24 cellular contexts compared by ENCODE assay signal in the genomic region with DNA sequence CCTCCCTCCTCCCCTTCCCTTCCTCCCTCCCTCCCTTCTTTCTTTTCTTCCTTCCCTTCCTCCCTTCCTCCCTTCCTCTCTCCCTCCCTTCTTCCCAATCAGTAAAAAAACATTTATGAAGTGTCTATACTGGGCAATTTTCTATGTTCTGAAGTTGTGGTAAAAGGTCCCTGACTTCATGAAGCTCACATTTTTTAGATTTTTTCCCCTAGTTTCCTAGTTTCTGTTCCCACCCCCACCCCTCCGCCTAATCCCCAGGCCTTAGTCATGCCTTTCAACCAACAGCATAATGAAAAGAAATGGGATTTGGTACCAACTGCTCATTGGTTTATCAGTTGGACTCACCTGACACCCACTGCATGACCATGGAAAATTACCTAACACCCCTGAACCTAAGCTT.
DNase-seq lines count a peak whose midpoint lies in the region; ATAC-seq and TF ChIP-seq lines count a peak whose summit lies in the region.
"Had no signal": no experiment of that assay in that cellular context is flagged by ENCODE, and none has a peak within 500 bp of the region (broad histone marks: within the 10 kb centered on the region; RNA-seq: fewer than 3 reads in every experiment).

No MANE protein-coding gene starts in this region.

- H4K5ac ChIP-seq in IMR-90 (ENCODE audit: low read depth, low read length) (no peak overlapping the region), mesendoderm (ENCODE audit: low read length) (no peak overlapping the region)

- H3K9me3 Mint-ChIP-seq in endodermal cell: no peaks in the 10 kb centered on the region
- H3K9me3 Mint-ChIP-seq in stimulated activated naive CD8-positive, alpha-beta T cell treated with anti-CD3 and anti-CD28 coated beads, Interleukin-15, amount 100 ng/mL, for 72 hours: peaks cover 4 to 23% of the 10 kb centered on the region in 2 donors

- 0 out of 2 replicates have a peak overlapping the region, but pooled peaks have one; percentile 29 for H3K14ac ChIP-seq in IMR-90 (replicated peaks; ENCODE audit: low read depth, low read length)

- no peaks in the 10 kb centered on the region for H4K20me1 ChIP-seq in IMR-90 (ENCODE audit: insufficient read depth, low read length)

- H2BK5ac ChIP-seq in IMR-90 (ENCODE audit: low read depth, low read length, poor library complexity, severe bottlenecking): no peak overlapping the region
- no peak overlapping the region for H2BK5ac ChIP-seq in mesendoderm (ENCODE audit: low read length)

- H4K8ac ChIP-seq in IMR-90 (ENCODE audit: low read depth in 2 of 2, low read length in 2 of 2): no peak overlapping the region
- no peak overlapping the region for H4K8ac ChIP-seq in mesendoderm (ENCODE audit: low read depth, low read length)

- TF ChIP-seq CTCF in AG04449 (IDR thresholded peaks at IDR 0.05; ENCODE audit: insufficient read depth, low read length, missing control alignments): no peak
- no peak for TF ChIP-seq CTCF in IMR-90 (conservative IDR thresholded peaks at IDR 0.05; ENCODE audit: low read depth, low read length)
- no peak for TF ChIP-seq CTCF in endodermal cell (conservative IDR thresholded peaks at IDR 0.05)

- H3K4me3 Mint-ChIP-seq in endodermal cell: no peak overlapping the region
- no peak overlapping the region for H3K4me3 Mint-ChIP-seq in stimulated activated naive CD8-positive, alpha-beta T cell treated with anti-CD3 and anti-CD28 coated beads, Interleukin-15, amount 100 ng/mL, for 72 hours
- H3K4me3 Mint-ChIP-seq: CD4-positive, alpha-beta memory T cell; IgD-negative memory B cell had no signal

- no peak overlapping the region for H4K91ac ChIP-seq in IMR-90 (ENCODE audit: insufficient read depth, low read depth, low read length)

- H3K79me1 ChIP-seq in IMR-90 (ENCODE audit: low read depth in 1 of 2, low read length in 2 of 2) (no peaks in the 10 kb centered on the region), mesendoderm (ENCODE audit: low read length) (no peaks in the 10 kb centered on the region)

- no CpG with 5 or more reads among the region's 1 CpG for WGBS in IMR-90 (ENCODE audit: extremely low coverage in 2 of 2, insufficient read length in 1 of 2), 2 experiments
- WGBS in mesendoderm (ENCODE audit: extremely low coverage, insufficient coverage, low lambda C conversion rate): no CpG with 5 or more reads among the region's 1 CpG
- WGBS in endodermal cell (ENCODE audit: insufficient coverage in 1 of 2, insufficient read length in 1 of 2), 2 experiments: 0% methylated on average over 1 of the region's 1 CpG; no CpG with 5 or more reads in 1 of the 2 experiments

- H3K27ac Mint-ChIP-seq in endodermal cell: no peak overlapping the region
- H3K27ac Mint-ChIP-seq in stimulated activated naive CD8-positive, alpha-beta T cell treated with anti-CD3 and anti-CD28 coated beads, Interleukin-15, amount 100 ng/mL, for 72 hours: no peak overlapping the region
- H3K27ac Mint-ChIP-seq: CD4-positive, alpha-beta memory T cell; IgD-negative memory B cell had no signal

- H3K27ac ChIP-seq in IMR-90 (ENCODE audit: insufficient read depth, low read length) (no peak overlapping the region), mesendoderm (ENCODE audit: low read depth, low read length) (no peak overlapping the region), endodermal cell (ENCODE audit: low read depth, low read length) (no peak overlapping the region)
- H3K27ac ChIP-seq: 22Rv1, KMS-11, RWPE1 had no signal

- H2AK5ac ChIP-seq in IMR-90 (ENCODE audit: low read depth, low read length) (no peak overlapping the region), mesendoderm (ENCODE audit: low read length) (no peak overlapping the region)

- H2BK15ac ChIP-seq in IMR-90 (ENCODE audit: low read depth, low read length) (no peak overlapping the region), mesendoderm (replicated peaks; ENCODE audit: low read depth) (no peak overlapping the region)

- H3K18ac ChIP-seq in IMR-90 (ENCODE audit: low read depth, low read length) (no peak overlapping the region), mesendoderm (ENCODE audit: low read length) (no peak overlapping the region)

- H3K23ac ChIP-seq in IMR-90 (ENCODE audit: low read depth, low read length): no peak overlapping the region
- no peak overlapping the region for H3K23ac ChIP-seq in mesendoderm (ENCODE audit: low read length)

- no TSS peak for BruUV-seq in IMR-90 (replicated peaks; lab: Mats Ljungman, UMichigan)

- H3K27me3 ChIP-seq in IMR-90 (ENCODE audit: control insufficient read depth, insufficient read depth, low read length) (no peaks in the 10 kb centered on the region), mesendoderm (ENCODE audit: insufficient read depth, low read length, poor library complexity) (no peaks in the 10 kb centered on the region), endodermal cell (ENCODE audit: control insufficient read depth, insufficient read depth, low read length, poor library complexity, severe bottlenecking) (no peaks in the 10 kb centered on the region)

- H3K9ac ChIP-seq in IMR-90 (ENCODE audit: low read depth, low read length) (no peak overlapping the region), mesendoderm (ENCODE audit: low read length) (no peak overlapping the region), endodermal cell (ENCODE audit: extremely low read depth, low read length, poor library complexity, severe bottlenecking) (no peak overlapping the region)
- H3K9ac ChIP-seq: KMS-11 had no signal

- CTCF ChIA-PET in AG04449 (lab: Yijun Ruan, JAX) (interaction anchor here (1.3 kb wide), 1 partner anchor 11 kb away, joined by 3 read pairs; no protein-coding TSS in a partner anchor), IMR-90 (lab: Yijun Ruan, JAX) (no interaction called here)

- H3K4me3 ChIP-seq in AG04449 (ENCODE audit: low read depth, low read length): no peak overlapping the region
- no peak overlapping the region for H3K4me3 ChIP-seq in IMR-90 (ENCODE audit: insufficient read depth, low read depth, low read length)
- H3K4me3 ChIP-seq in mesendoderm (ENCODE audit: low read length): no peak overlapping the region
- no peak overlapping the region for H3K4me3 ChIP-seq in endodermal cell (ENCODE audit: low read length)

- H3K4ac ChIP-seq in IMR-90 (ENCODE audit: low read depth, low read length) (no peak overlapping the region), mesendoderm (ENCODE audit: low read depth, low read length) (no peak overlapping the region)

- H2AFZ ChIP-seq in IMR-90 (replicated peaks; ENCODE audit: low read length, poor library complexity): no peak overlapping the region

- H3K36me3 Mint-ChIP-seq in endodermal cell (ENCODE audit: low read depth): no peaks in the 10 kb centered on the region
- H3K36me3 Mint-ChIP-seq: CD4-positive, alpha-beta memory T cell; IgD-negative memory B cell had no signal

- H2AK9ac ChIP-seq in IMR-90 (replicated peaks; ENCODE audit: low read depth, low read length, poor library complexity): no peak overlapping the region

- H3K79me2 ChIP-seq in mesendoderm (ENCODE audit: control insufficient read depth, insufficient read depth, low read length): no peaks in the 10 kb centered on the region

- no peaks in the 10 kb centered on the region for H3K9me3 ChIP-seq in IMR-90 (ENCODE audit: control insufficient read depth, insufficient read depth, low read length)
- H3K9me3 ChIP-seq in endodermal cell (ENCODE audit: control insufficient read depth, low read length): no peaks in the 10 kb centered on the region

- ATAC-seq in IMR-90 (ENCODE audit: low read depth) (peak; percentile 65), HG02642 (IDR thresholded peaks at IDR 0.05; ENCODE audit: poor library complexity, unreplicated experiment) (no peak)
- no peak for ATAC-seq in stimulated activated naive CD8-positive, alpha-beta T cell treated with anti-CD3 and anti-CD28 coated beads, Interleukin-15, amount 100 ng/mL, for 72 hours
- ATAC-seq: Panc1 had no signal

- H3K4me2 ChIP-seq in IMR-90 (ENCODE audit: low read depth, low read length): no peak overlapping the region
- no peak overlapping the region for H3K4me2 ChIP-seq in mesendoderm (ENCODE audit: low read length)
- H3K4me2 ChIP-seq: KMS-11 had no signal

- DNase-seq in AG04449 (ENCODE audit: low read depth, low spot score): peak; percentile 9
- peak; percentile 48 for DNase-seq in EL
- peak; percentile 31 for DNase-seq in IMR-90
- peak; percentile 5 for DNase-seq in mesendoderm
- no peak for DNase-seq in endodermal cell
- no peak for DNase-seq in stimulated activated naive CD8-positive, alpha-beta T cell treated with anti-CD3 and anti-CD28 coated beads, Interleukin-15, amount 100 ng/mL, for 72 hours
- no peak for DNase-seq in epidermal melanocyte (ENCODE audit: insufficient read length, low spot score)
- DNase-seq: AML-193; C1 segment of cervical spinal cord; CD4-positive, alpha-beta memory T cell; COR-L47; GF-D8; MM.1S; NCI-H1694; NCI-H2029 treated with DMSO at 0.1 percent for 48 hours; NCI-H2227 treated with DMSO at 0.1 percent for 48 hours; NCI-H69; SHP77 had no signal

- no peak for TF ChIP-seq POLR2A in IMR-90 (IDR thresholded peaks at IDR 0.05; ENCODE audit: low read depth, low read length)

- no peaks in the 10 kb centered on the region for H3K9me1 ChIP-seq in IMR-90 (ENCODE audit: insufficient read depth, low read length)

- H2BK120ac ChIP-seq in IMR-90 (ENCODE audit: low read depth, low read length) (no peak overlapping the region), mesendoderm (ENCODE audit: low read depth, low read length) (no peak overlapping the region)

- in situ Hi-C loops in IMR-90 (cut with MboI; ENCODE audit: low sequenced_read_pairs): no loop called here

- intact Hi-C loops in IMR-90 (cut with micrococcal nuclease): no loop called here

- H3K56ac ChIP-seq in IMR-90 (ENCODE audit: extremely low read depth, insufficient read depth, low read length) (no peak overlapping the region), mesendoderm (ENCODE audit: low read length) (no peak overlapping the region)

- no peak overlapping the region for H2BK20ac ChIP-seq in IMR-90 (ENCODE audit: low read depth, low read length)

- dilution Hi-C loops in IMR-90 (cut with HindIII; ENCODE audit: low sequenced_read_pairs, unreplicated experiment): no loop called here

- POLR2A ChIA-PET in AG04449 (lab: Yijun Ruan, JAX) (no interaction called here), IMR-90 (lab: Charles Lee; ENCODE audit: unreplicated experiment) (interaction anchor here (0.6 kb wide), 1 partner anchor 12 kb away, joined by 12 read pairs; no protein-coding TSS in a partner anchor)

- H3K27me3 Mint-ChIP-seq in endodermal cell (ENCODE audit: insufficient read depth): no peaks in the 10 kb centered on the region
- no peaks in the 10 kb centered on the region for H3K27me3 Mint-ChIP-seq in stimulated activated naive CD8-positive, alpha-beta T cell treated with anti-CD3 and anti-CD28 coated beads, Interleukin-15, amount 100 ng/mL, for 72 hours
- H3K27me3 Mint-ChIP-seq: CD4-positive, alpha-beta memory T cell; IgD-negative memory B cell had no signal

- H3K4me1 Mint-ChIP-seq in endodermal cell: no peaks in the 10 kb centered on the region
- no peaks in the 10 kb centered on the region for H3K4me1 Mint-ChIP-seq in stimulated activated naive CD8-positive, alpha-beta T cell treated with anti-CD3 and anti-CD28 coated beads, Interleukin-15, amount 100 ng/mL, for 72 hours
- H3K4me1 Mint-ChIP-seq: CD4-positive, alpha-beta memory T cell; IgD-negative memory B cell had no signal

- TF ChIP-seq RAD21 in IMR-90 (IDR thresholded peaks at IDR 0.05; ENCODE audit: low read length): no peak

- H3K36me3 ChIP-seq in IMR-90 (ENCODE audit: control insufficient read depth, insufficient read depth, low read length): no peaks in the 10 kb centered on the region
- no peaks in the 10 kb centered on the region for H3K36me3 ChIP-seq in mesendoderm (ENCODE audit: control insufficient read depth, insufficient read depth, low read length)
- H3K36me3 ChIP-seq in endodermal cell (ENCODE audit: control insufficient read depth, insufficient read depth, low read length): no peaks in the 10 kb centered on the region

- H3K4me1 ChIP-seq in IMR-90 (ENCODE audit: control insufficient read depth, insufficient read depth, low read length) (no peaks in the 10 kb centered on the region), mesendoderm (ENCODE audit: control insufficient read depth, low read depth, low read length) (no peaks in the 10 kb centered on the region), endodermal cell (ENCODE audit: control insufficient read depth, insufficient read depth, low read length) (no peaks in the 10 kb centered on the region)

Comparison
In these comparisons a context has a peak if more than half of its experiments do, and no peak if none do; other contexts are left out.
1. DNase-seq: peak in AG04449 (single experiment), EL (single experiment), IMR-90 (single experiment) and mesendoderm (single experiment); none in endodermal cell (single experiment), stimulated activated naive CD8-positive, alpha-beta T cell treated with anti-CD3 and anti-CD28 coated beads, Interleukin-15, amount 100 ng/mL, for 72 hours (0 of 2) and epidermal melanocyte (single experiment).